ENCODE assay signal across 15 cellular contexts in genomic region chr1:47726496-47726855, GRCh38.
DNase-seq lines count a peak whose midpoint lies in the region; ATAC-seq, FAIRE-seq and TF ChIP-seq lines count a peak whose summit lies in the region.
"Had no signal": no experiment of that assay in that cellular context is flagged by ENCODE, and none has a peak within 500 bp of the region (broad histone marks: within the 10 kb centered on the region; RNA-seq: fewer than 3 reads in every experiment).

No MANE protein-coding gene starts in this region.

- peaks cover 15 to 57% of the 10 kb centered on the region in 2 experiments for H3K27me3 ChIP-seq in K562 (ENCODE audit: control insufficient read depth in 2 of 2, insufficient read depth in 2 of 2, low read length in 2 of 2)
- H3K27me3 ChIP-seq in naive thymus-derived CD4-positive, alpha-beta T cell (ENCODE audit: control insufficient read depth in 2 of 2, insufficient read depth in 2 of 2, low read length in 2 of 2) = peaks cover 3 to 5% of the 10 kb centered on the region in 2 donors
- peaks cover 47% of the 10 kb centered on the region for H3K27me3 ChIP-seq in WERI-Rb-1 (ENCODE audit: insufficient read depth, low read depth, severe bottlenecking)

- no peak overlapping the region for H3K27ac ChIP-seq in C4-2B
- H3K27ac ChIP-seq in K562 (ENCODE audit: extremely low read depth, low read depth, low read length) = no peak overlapping the region
- H3K27ac ChIP-seq in naive thymus-derived CD4-positive, alpha-beta T cell (ENCODE audit: low read depth, low read length) = no peak overlapping the region
- H3K27ac ChIP-seq in WERI-Rb-1 = no peak overlapping the region
- H3K27ac ChIP-seq: dorsolateral prefrontal cortex, epithelial cell of prostate, lower lobe of right lung had no signal

- no peak for ATAC-seq in K562
- ATAC-seq in naive thymus-derived CD4-positive, alpha-beta T cell = no peak
- no peak for ATAC-seq in GM18861 (IDR thresholded peaks at IDR 0.05; ENCODE audit: unreplicated experiment)

- DNase-seq in K562 (ENCODE audit: extremely low read depth in 1 of 4, low spot score in 3 of 4) = no peak
- no peak for DNase-seq in naive thymus-derived CD4-positive, alpha-beta T cell
- no peak for DNase-seq in nucleus accumbens (lab: John Stamatoyannopoulos, UW)
- DNase-seq in iPS-NIHi11 (ENCODE audit: low spot score) = no peak
- no peak for DNase-seq in WERI-Rb-1
- DNase-seq: SIG-M5 had no signal

- H4K20me1 ChIP-seq in K562 (replicated peaks; ENCODE audit: control insufficient read depth, insufficient read depth, low read length) = peaks cover 11% of the 10 kb centered on the region

- in situ Hi-C loops in K562 (cut with MboI) = no loop called here

- no peak overlapping the region for H3K9ac ChIP-seq in K562 (ENCODE audit: insufficient read depth in 1 of 2, low read depth in 2 of 2, low read length in 2 of 2)

- CTCF ChIA-PET in K562 (lab: Yijun Ruan, JAX; ENCODE audit: low intra/inter-chr PET ratio) = interaction anchor here (0.7 to 1.1 kb wide), 4 partner anchors 22 to 338 kb away, joined by 3 to 7 read pairs (median 3); no protein-coding TSS in a partner anchor
- CTCF ChIA-PET in naive thymus-derived CD4-positive, alpha-beta T cell (lab: Charles Lee) = interaction anchor here (0.6 to 1.9 kb wide), 8 partner anchors 14 to 547 kb away, joined by 3 to 16 read pairs (median 5); partner anchors contain the start of gene FOXD2

- H3K4me2 ChIP-seq in K562 (ENCODE audit: insufficient read depth, low read length) = no peak overlapping the region

- H3K79me2 ChIP-seq in K562 (ENCODE audit: control insufficient read depth, insufficient read depth, low read length) = no peaks in the 10 kb centered on the region

- BruUV-seq in K562 (replicated peaks; lab: Mats Ljungman, UMichigan) = no TSS peak

- no peak overlapping the region for H3K4me3 ChIP-seq in K562
- no peak overlapping the region for H3K4me3 ChIP-seq in naive thymus-derived CD4-positive, alpha-beta T cell (ENCODE audit: low read length)
- H3K4me3 ChIP-seq in WERI-Rb-1 (ENCODE audit: low read depth, low read length) = no peak overlapping the region
- H3K4me3 ChIP-seq: HAP-1, lower lobe of right lung had no signal

- no peaks in the 10 kb centered on the region for H3K36me3 Mint-ChIP-seq in naive thymus-derived CD4-positive, alpha-beta T cell
- H3K36me3 Mint-ChIP-seq: WTC11 had no signal

- no peak overlapping the region for H3K27ac Mint-ChIP-seq in naive thymus-derived CD4-positive, alpha-beta T cell
- H3K27ac Mint-ChIP-seq: activated naive CD8-positive, alpha-beta T cell treated with anti-CD3 and anti-CD28 coated beads, Interleukin-2, amount 50 U/mL, for 24 hours; WTC11 had no signal

- intact Hi-C loops in K562 (cut with micrococcal nuclease) = loop anchor here (1.0 to 5.0 kb wide), 4 partner anchors 199 to 338 kb away; partner anchors contain the start of gene FOXD2
- intact Hi-C loops in naive thymus-derived CD4-positive, alpha-beta T cell (cut with micrococcal nuclease) = loop anchor here (1.0 to 2.0 kb wide), 7 partner anchors 289 to 547 kb away; no protein-coding TSS in a partner anchor

- H3K36me3 ChIP-seq in K562 (ENCODE audit: control insufficient read depth, insufficient read depth, low read length) (no peaks in the 10 kb centered on the region), WERI-Rb-1 (no peaks in the 10 kb centered on the region)
- no peaks in the 10 kb centered on the region for H3K36me3 ChIP-seq in naive thymus-derived CD4-positive, alpha-beta T cell (ENCODE audit: control insufficient read depth in 2 of 3, insufficient read depth in 3 of 3, low read length in 3 of 3)
- H3K36me3 ChIP-seq: HAP-1, lower lobe of right lung had no signal

- 4% methylated on average over 4 of the region's 4 CpGs for WGBS in K562 (ENCODE audit: insufficient coverage, low coverage, missing lambda C conversion rate)

- FAIRE-seq in K562 (lab: Jason Lieb, UNC) = no peak

- H3K4me1 ChIP-seq in K562 (replicated peaks in 1 of 2; ENCODE audit: control insufficient read depth in 2 of 2, insufficient read depth in 2 of 2, low read length in 2 of 2) = peaks cover 0 to 10% of the 10 kb centered on the region in 2 experiments; a peak in 1 of 5 replicates
- H3K4me1 ChIP-seq in naive thymus-derived CD4-positive, alpha-beta T cell (ENCODE audit: control insufficient read depth in 2 of 2, insufficient read depth in 2 of 2, low read length in 2 of 2) = no peaks in the 10 kb centered on the region

- peak; percentile 81 for TF ChIP-seq CTCF in C4-2B (conservative IDR thresholded peaks at IDR 0.05)
- peak; percentile 27 for TF ChIP-seq CTCF in LNCAP (IDR thresholded peaks at IDR 0.05)
- TF ChIP-seq CTCF in K562 (IDR thresholded peaks at IDR 0.05 in 2 of 3, conservative IDR thresholded peaks at IDR 0.05 in 1 of 3; ENCODE audit: insufficient read depth in 2 of 3, low read depth in 1 of 3, low read length in 3 of 3) = no peak
- no peak for TF ChIP-seq CTCF in WERI-Rb-1 (IDR thresholded peaks at IDR 0.05; ENCODE audit: low read depth, low read length)

- TF ChIP-seq POLR2A in K562 (conservative IDR thresholded peaks at IDR 0.05) = no peak

- TF ChIP-seq EP300 in K562 (IDR thresholded peaks at IDR 0.05; ENCODE audit: low read length) = no peak

- peaks cover 0 to 11% (median 5%) of the 10 kb centered on the region in 7 donors for H3K4me1 Mint-ChIP-seq in naive thymus-derived CD4-positive, alpha-beta T cell

- H3K9me3 Mint-ChIP-seq in naive thymus-derived CD4-positive, alpha-beta T cell = peaks cover 0 to under 1% (median 0%) of the 10 kb centered on the region in 11 donors
- H3K9me3 Mint-ChIP-seq: activated naive CD8-positive, alpha-beta T cell treated with anti-CD3 and anti-CD28 coated beads, Interleukin-2, amount 50 U/mL, for 24 hours; WTC11 had no signal

- no peak for TF ChIP-seq RAD21 in K562 (CRISPR knock-in tag; conservative IDR thresholded peaks at IDR 0.05 in 1 of 2, IDR thresholded peaks at IDR 0.05 in 1 of 2)

- H3K9me1 ChIP-seq in K562 (ENCODE audit: control insufficient read depth, insufficient read depth, low read length) = no peaks in the 10 kb centered on the region

- H3K4me3 Mint-ChIP-seq in naive thymus-derived CD4-positive, alpha-beta T cell = peak overlapping the region in 7 of 10 donors; percentile 6 to 77 (median 63)

- H3K27me3 Mint-ChIP-seq in naive thymus-derived CD4-positive, alpha-beta T cell = peaks cover 33 to 65% (median 44%) of the 10 kb centered on the region in 5 donors

- POLR2A ChIA-PET in K562 (lab: Yijun Ruan, JAX) = interaction anchor here (0.6 to 1.6 kb wide), 9 partner anchors 9 to 398 kb away, joined by 3 to 8 read pairs (median 3); no protein-coding TSS in a partner anchor
- POLR2A ChIA-PET in naive thymus-derived CD4-positive, alpha-beta T cell (lab: Charles Lee) = interaction anchor here (1.0 kb wide), 1 partner anchor 288 kb away, joined by 3 read pairs; the partner anchor contains the start of gene FOXD2

- no peak overlapping the region for H2AFZ ChIP-seq in K562 (ENCODE audit: low read depth, low read length)

- H3K9me3 ChIP-seq in K562 (replicated peaks; ENCODE audit: control insufficient read depth, insufficient read depth, low read depth, low read length) (no peaks in the 10 kb centered on the region), WERI-Rb-1 (ENCODE audit: severe bottlenecking) (no peaks in the 10 kb centered on the region)
- H3K9me3 ChIP-seq in naive thymus-derived CD4-positive, alpha-beta T cell (ENCODE audit: control insufficient read depth in 2 of 3, low read length in 3 of 3) = no peaks in the 10 kb centered on the region
- H3K9me3 ChIP-seq: HAP-1, lower lobe of right lung had no signal

TF ChIP-seq in K562, 482 proteins besides CTCF, POLR2A, EP300 and RAD21 (continues in another document):
- TF ChIP-seq SPI1 (IDR thresholded peaks at IDR 0.05; ENCODE audit: borderline replicate concordance, low read depth, low read length) (no peak), EP400 (IDR thresholded peaks at IDR 0.05) (no peak), STAT5B (CRISPR knock-in tag; IDR thresholded peaks at IDR 0.05) (no peak), CAMTA2 (CRISPR knock-in tag; conservative IDR thresholded peaks at IDR 0.05) (no peak), ZNF584 (CRISPR knock-in tag; IDR thresholded peaks at IDR 0.05; ENCODE audit: low read depth) (no peak), UBTF (IDR thresholded peaks at IDR 0.05; ENCODE audit: borderline replicate concordance in 1 of 2, low read depth in 2 of 2, low read length in 2 of 2) (0 out of 4 replicates have a peak, but pooled peaks of 1 of the 2 experiments have one; percentile 1), ZNF551 (CRISPR knock-in tag; IDR thresholded peaks at IDR 0.05) (no peak), CREM (IDR thresholded peaks at IDR 0.05; ENCODE audit: low read depth) (no peak), HEY1 (CRISPR knock-in tag; IDR thresholded peaks at IDR 0.05; ENCODE audit: borderline replicate concordance) (no peak), ZBED1 (IDR thresholded peaks at IDR 0.05) (no peak), FOXJ2 (tag; IDR thresholded peaks at IDR 0.05) (no peak), PHF20 (IDR thresholded peaks at IDR 0.05; ENCODE audit: partially characterized antibody) (no peak), PCBP1 (IDR thresholded peaks at IDR 0.05; ENCODE audit: low read depth, low read length, poor library complexity, severe bottlenecking) (no peak)
- TF ChIP-seq, protein P1, sequence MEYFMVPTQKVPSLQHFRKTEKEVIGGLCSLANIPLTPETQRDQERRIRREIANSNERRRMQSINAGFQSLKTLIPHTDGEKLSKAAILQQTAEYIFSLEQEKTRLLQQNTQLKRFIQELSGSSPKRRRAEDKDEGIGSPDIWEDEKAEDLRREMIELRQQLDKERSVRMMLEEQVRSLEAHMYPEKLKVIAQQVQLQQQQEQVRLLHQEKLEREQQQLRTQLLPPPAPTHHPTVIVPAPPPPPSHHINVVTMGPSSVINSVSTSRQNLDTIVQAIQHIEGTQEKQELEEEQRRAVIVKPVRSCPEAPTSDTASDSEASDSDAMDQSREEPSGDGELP (CRISPR knock-in tag; IDR thresholded peaks at IDR 0.05; ENCODE audit: borderline replicate concordance) = no peak

Comparison
In these comparisons a context has a peak if more than half of its experiments do, and no peak if none do; other contexts are left out.
1. CTCF ChIP-seq: peak in C4-2B (single experiment) and LNCAP (single experiment); none in K562 (0 of 3) and WERI-Rb-1 (single experiment).